ENCODE assay signal across 8 cellular contexts in genomic region chr5:69189162-69190086, GRCh38. TPM values are rescaled to one million over a fixed set of nuclear protein-coding genes. Genes with fewer than 3 reads are reported as not detected.
DNase-seq lines count a peak whose midpoint lies in the region; TF ChIP-seq lines count a peak whose summit lies in the region.

Gene CENPH (plus strand): TSS chr5:69189583. CDS start chr5:69189635, 52 bp downstream.

- H3K27me3 ChIP-seq in neuron (ENCODE audit: insufficient read depth, low read length) (no peaks in the 10 kb centered on the region), subcutaneous abdominal adipose tissue (ENCODE audit: control insufficient read depth in 5 of 5, insufficient read depth in 4 of 5, low read length in 5 of 5) (no peaks in the 10 kb centered on the region)

- H3K27me3 Mint-ChIP-seq in HFFc6 (ENCODE audit: insufficient read depth), result no peaks in the 10 kb centered on the region

- peak within 1 kb of the TSS; percentile 99 for H3K27ac Mint-ChIP-seq in HFFc6

- H3K36me3 ChIP-seq in neuron (ENCODE audit: insufficient read depth, low read length) (peaks cover 24% of the 10 kb centered on the region), subcutaneous abdominal adipose tissue (ENCODE audit: control insufficient read depth in 5 of 5, insufficient read depth in 5 of 5, low read length in 5 of 5) (no peaks in the 10 kb centered on the region)

- H3K9ac ChIP-seq in subcutaneous abdominal adipose tissue (ENCODE audit: low read length in 5 of 5), result peak within 1 kb of the TSS; percentile 63 to 93 (median 70)

- H2AFZ ChIP-seq in neuron (ENCODE audit: low read depth, low read length), result peak within 1 kb of the TSS; percentile 79

- in situ Hi-C loops in SK-MEL-5 (cut with HindIII; ENCODE audit: low pct_unique_long_range_greater_than_20kb, low sequenced_read_pairs), result no loop called here

- peaks cover 8% of the 10 kb centered on the region for H3K4me1 ChIP-seq in neuron (ENCODE audit: insufficient read depth, low read length)
- H3K4me1 ChIP-seq in subcutaneous abdominal adipose tissue (ENCODE audit: control insufficient read depth in 5 of 5, insufficient read depth in 5 of 5, low read length in 5 of 5), result peaks cover 4 to 17% (median 15%) of the 10 kb centered on the region in 5 donors

- no peaks in the 10 kb centered on the region for H3K9me3 Mint-ChIP-seq in HFFc6

- no peaks in the 10 kb centered on the region for H3K9me3 ChIP-seq in neuron (ENCODE audit: low read length)
- H3K9me3 ChIP-seq in subcutaneous abdominal adipose tissue (ENCODE audit: control insufficient read depth in 5 of 5, low read length in 5 of 5), result no peaks in the 10 kb centered on the region

- H3K4me3 ChIP-seq in neuron (ENCODE audit: low read length) (peak within 1 kb of the TSS; percentile 87), subcutaneous abdominal adipose tissue (ENCODE audit: low read depth in 1 of 5, low read length in 5 of 5) (peak within 1 kb of the TSS; percentile 91 to 100 (median 98))

- DNase-seq in GM04504 (ENCODE audit: low read depth) (peak; percentile 88), HFFc6 (peak; percentile 93), NAMALWA (ENCODE audit: low spot score) (peak; percentile 95), SK-MEL-5 (ENCODE audit: low read depth, low spot score) (peak; percentile 94), foreskin melanocyte (peak; percentile 89)
- peak; percentile 63 to 83 (median 70) for DNase-seq in activated naive CD4-positive, alpha-beta T cell (lab: John Stamatoyannopoulos, UW)

- H3K36me3 Mint-ChIP-seq in HFFc6 (ENCODE audit: low read depth), result peaks cover 4% of the 10 kb centered on the region; the same call in 1 of the 2 replicates

- peak within 1 kb of the TSS; percentile 95 for H3K27ac ChIP-seq in subcutaneous abdominal adipose tissue (ENCODE audit: low read depth, low read length)

- no peak for TF ChIP-seq CTCF in HFFc6 (IDR thresholded peaks at IDR 0.05)

- H3K4me1 Mint-ChIP-seq in HFFc6 (ENCODE audit: low read depth), result peaks cover 18% of the 10 kb centered on the region

- H3K4me3 Mint-ChIP-seq in HFFc6, result peak within 1 kb of the TSS; percentile 97

RNA-seq across cellular contexts. Expression of gene CENPH, which starts in this region (rescaled TPM):
- total RNA-seq in HFFc6 (2021; fragmentation: NEBNext Ultra II Directional; extraction: Animal tissue kit (Norgen Biotek cat#: 25700)), result 10 to 100 TPM; 10.7 to 21.0 (median 20.1) TPM
- 25.2 and 25.9 TPM in 2 replicates for total RNA-seq in SK-MEL-5 (2014; rRNA removed; shearing (Covaris generic))
- polyA plus RNA-seq in SK-MEL-5 (2015; cell fraction: cytosol; rRNA removed), result 20.4 and 23.7 TPM in 2 replicates
- polyA plus RNA-seq in SK-MEL-5 (2015; cell fraction: nucleus; rRNA removed), result 6.2 and 7.1 TPM in 2 replicates

Comparison
In these comparisons a context has a peak if more than half of its experiments do, and no peak if none do; other contexts are left out.
1. Peak in every context shown above with its lines: DNase-seq, H3K4me3 ChIP-seq and H3K27ac ChIP-seq.